1 cellular context compared by ENCODE assay signal in the genomic region with DNA sequence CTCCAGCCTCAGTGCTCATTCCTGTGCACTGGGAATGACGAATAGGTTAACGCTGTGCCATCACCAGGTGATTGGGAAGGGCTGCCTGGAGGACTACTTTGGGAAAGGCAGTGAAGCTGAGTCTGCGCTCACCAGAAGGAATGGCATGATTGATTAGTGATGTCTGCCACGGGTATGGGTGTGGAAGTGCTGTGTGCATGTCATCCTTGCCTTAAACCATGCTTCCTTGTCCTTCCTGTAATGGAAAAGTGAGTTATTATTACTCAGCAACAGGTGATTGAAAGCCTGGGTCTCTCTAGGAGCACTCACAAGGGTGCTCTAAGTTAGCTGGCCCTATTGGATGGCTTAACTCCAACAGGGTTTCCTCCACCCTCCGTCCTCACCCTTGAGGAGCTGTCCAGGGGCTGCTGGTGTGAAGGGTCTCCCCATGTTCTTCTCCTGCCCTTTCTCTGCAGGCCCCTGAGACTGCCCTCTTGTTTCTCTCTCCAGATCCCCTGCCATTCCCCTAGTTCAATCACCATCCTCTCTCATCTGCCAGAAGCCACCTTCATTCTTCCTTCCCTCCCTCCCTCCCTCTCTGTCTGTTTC.
TF ChIP-seq lines count a peak whose summit lies in the region.

No MANE protein-coding gene starts in this region.

TF ChIP-seq in endothelial cell of umbilical vein, 7 proteins besides CTCF, POLR2A, EP300 and RAD21:
- TF ChIP-seq POLR2AphosphoS5 (IDR thresholded peaks at IDR 0.05; ENCODE audit: insufficient read depth, low read depth, low read length) (no peak), JUN (IDR thresholded peaks at IDR 0.05; ENCODE audit: borderline replicate concordance, insufficient read depth, insufficient read length, low read depth) (no peak), MYC (IDR thresholded peaks at IDR 0.05; ENCODE audit: low read depth, low read length) (no peak), EZH2 (IDR thresholded peaks at IDR 0.05; ENCODE audit: borderline replicate concordance, low read depth, low read length, severe bottlenecking) (no peak), FOS (IDR thresholded peaks at IDR 0.05; ENCODE audit: borderline replicate concordance, insufficient read depth, low read length) (no peak), GATA2 (IDR thresholded peaks at IDR 0.05; ENCODE audit: insufficient read depth, insufficient read length, low read depth, low read length) (no peak)
- TF ChIP-seq, protein P1, sequence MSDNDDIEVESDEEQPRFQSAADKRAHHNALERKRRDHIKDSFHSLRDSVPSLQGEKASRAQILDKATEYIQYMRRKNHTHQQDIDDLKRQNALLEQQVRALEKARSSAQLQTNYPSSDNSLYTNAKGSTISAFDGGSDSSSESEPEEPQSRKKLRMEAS (IDR thresholded peaks at IDR 0.05; ENCODE audit: insufficient read depth, insufficient read length) = no peak
TF ChIP-seq in endothelial cell of umbilical vein: peak in this region for 0.
